ENCODE assay signal across 8 cellular contexts in genomic region chr7:149598721-149599308, GRCh38.
DNase-seq lines count a peak whose midpoint lies in the region; ATAC-seq and TF ChIP-seq lines count a peak whose summit lies in the region.

No MANE protein-coding gene starts in this region.

- no peaks in the 10 kb centered on the region for H3K9me3 ChIP-seq in SJCRH30 (replicated peaks)

- H3K4me1 ChIP-seq in SJCRH30: no peaks in the 10 kb centered on the region

- peaks cover 53% of the 10 kb centered on the region for H3K36me3 ChIP-seq in SJCRH30

- no peaks in the 10 kb centered on the region for H3K27me3 ChIP-seq in SJCRH30

- ATAC-seq in HG03135 (IDR thresholded peaks at IDR 0.05; ENCODE audit: unreplicated experiment): no peak

- no peak overlapping the region for H3K27ac ChIP-seq in SJCRH30

- no peak overlapping the region for H3K4me3 ChIP-seq in SJCRH30
- no peak overlapping the region for H3K4me3 ChIP-seq in fibroblast of pulmonary artery (replicated peaks; ENCODE audit: low read depth, low read length)
- H3K4me3 ChIP-seq in skeletal muscle cell (ENCODE audit: low read depth, low read length): no peak overlapping the region

- TF ChIP-seq CTCF in fibroblast of pulmonary artery (IDR thresholded peaks at IDR 0.05; ENCODE audit: low read length, missing control alignments): peak; percentile 56

- peak; percentile 28 for DNase-seq in EL
- peak; percentile 29 for DNase-seq in HCEC 1CT
- DNase-seq in SJCRH30: peak; percentile 19 to 50
- peak; percentile 53 for DNase-seq in fibroblast of pulmonary artery (ENCODE audit: low read depth)
- peak; percentile 2 for DNase-seq in skeletal muscle cell (ENCODE audit: low read depth)
- no peak for DNase-seq in NK-92 (lab: John Stamatoyannopoulos, UW; ENCODE audit: unreplicated experiment)
- DNase-seq in NCI-H2107 (lab: John Stamatoyannopoulos, UW): no peak

Comparison
In these comparisons a context has a peak if more than half of its experiments do, and no peak if none do; other contexts are left out.
1. DNase-seq: peak in EL (single experiment), HCEC 1CT (single experiment), SJCRH30 (2 of 2), fibroblast of pulmonary artery (single experiment) and skeletal muscle cell (single experiment); none in NK-92 (single experiment) and NCI-H2107 (single experiment).